ENCODE assay signal across 21 cellular contexts in genomic region chr4:136357556-136357955, GRCh38.
"Had no signal": no experiment of that assay in that cellular context is flagged by ENCODE, and none has a peak within 500 bp of the region (broad histone marks: within the 10 kb centered on the region; RNA-seq: fewer than 3 reads in every experiment).

No MANE protein-coding gene starts in this region.

- H3K27ac ChIP-seq: SJSA1, SK-N-MC had no signal

- H3K27me3 ChIP-seq: SJSA1 had no signal

- H3K9me3 ChIP-seq: SJSA1 had no signal

- H3K27me3 Mint-ChIP-seq: IgD-negative memory B cell had no signal

- H3K4me3 Mint-ChIP-seq: IgD-negative memory B cell had no signal

- H3K4me1 Mint-ChIP-seq: IgD-negative memory B cell had no signal

- H3K36me3 ChIP-seq: SJSA1 had no signal

- H3K4me1 ChIP-seq: SJSA1 had no signal

- DNase-seq: Karpas-422, KG1, MM.1S, NCI-H1092 treated with DMSO at 0.1 percent for 48 hours, NCI-H1436, NCI-H187, NCI-H2029, NCI-H2081 treated with DMSO at 0.1 percent for 48 hours, NCI-H2171, NCI-H226, NCI-H510A, NCI-H524 treated with DMSO at 0.1 percent for 48 hours, NCI-H69, NCI-H774, Right ventricle myocardium superior, RPMI8226, SIG-M5, T-helper 1 cell had no signal

- H3K4me3 ChIP-seq: SJSA1, SK-N-MC had no signal

- H3K27ac Mint-ChIP-seq: IgD-negative memory B cell had no signal
